Comparison of ENCODE assay signal across 1 cellular context in genomic region chr1:28395181-28395580, GRCh38.
A peak's percentile ranks its signal among the peaks of the same experiment; 100 is the strongest.
TF ChIP-seq lines count a peak whose summit lies in the region.

No MANE protein-coding gene starts in this region.

TF ChIP-seq in K562, 482 proteins besides CTCF, POLR2A, EP300 and RAD21 (continued from another document and continues in another):
- TF ChIP-seq CTCFL (IDR thresholded peaks at IDR 0.05; ENCODE audit: borderline replicate concordance, insufficient read depth, low read depth, low read length, poor library complexity, severe bottlenecking) (no peak), ARID1B (IDR thresholded peaks at IDR 0.05) (peak; percentile 86), HNRNPH1 (optimal IDR thresholded peaks at IDR 0.05; ENCODE audit: low read depth, low read length) (no peak), CLOCK (CRISPR knock-in tag; IDR thresholded peaks at IDR 0.05; ENCODE audit: borderline replicate concordance) (no peak), EWSR1 (IDR thresholded peaks at IDR 0.05; ENCODE audit: borderline replicate concordance, low read depth, partially characterized antibody) (no peak), ARID4B (CRISPR knock-in tag; IDR thresholded peaks at IDR 0.05) (no peak), MEIS2 (IDR thresholded peaks at IDR 0.05; ENCODE audit: partially characterized antibody) (peak; percentile 84), RFX5 (IDR thresholded peaks at IDR 0.05; ENCODE audit: low read depth, low read length) (no peak), MLLT1 (IDR thresholded peaks at IDR 0.05) (no peak), ZFP36 (IDR thresholded peaks at IDR 0.05; ENCODE audit: low read depth, low read length, partially characterized antibody) (no peak), WHSC1 (IDR thresholded peaks at IDR 0.05; ENCODE audit: low read length) (no peak), CHD2 (IDR thresholded peaks at IDR 0.05; ENCODE audit: low read depth, low read length) (no peak), ZNF318 (IDR thresholded peaks at IDR 0.05; ENCODE audit: borderline replicate concordance in 1 of 2, low read depth in 1 of 2) (no peak), ZNF239 (CRISPR knock-in tag; IDR thresholded peaks at IDR 0.05) (no peak), KDM1A (IDR thresholded peaks at IDR 0.05) (no peak), ZBTB33 (CRISPR knock-in tag; IDR thresholded peaks at IDR 0.05) (no peak), CEBPZ (IDR thresholded peaks at IDR 0.05; ENCODE audit: borderline replicate concordance, low read depth, low read length) (no peak), STAG1 (CRISPR knock-in tag; IDR thresholded peaks at IDR 0.05; ENCODE audit: borderline replicate concordance) (no peak), SAP30 (IDR thresholded peaks at IDR 0.05; ENCODE audit: borderline replicate concordance, insufficient read depth, low read depth, low read length, poor library complexity, severe bottlenecking) (no peak), ZNF384 (IDR thresholded peaks at IDR 0.05; ENCODE audit: low read depth, low read length) (no peak), STAT6 (CRISPR knock-in tag; IDR thresholded peaks at IDR 0.05) (no peak)
